9 cellular contexts compared by ENCODE assay signal in genomic region chr11:104946907-104947306, GRCh38. TPM values are rescaled to one million over a fixed set of nuclear protein-coding genes. Genes with fewer than 3 reads are reported as not detected.
DNase-seq lines count a peak whose midpoint lies in the region; ATAC-seq and TF ChIP-seq lines count a peak whose summit lies in the region.
"Had no signal": no experiment of that assay in that cellular context is flagged by ENCODE, and none has a peak within 500 bp of the region (broad histone marks: within the 10 kb centered on the region; RNA-seq: fewer than 3 reads in every experiment).

No MANE protein-coding gene starts in this region.

- TF ChIP-seq CTCF in RWPE2 (IDR thresholded peaks at IDR 0.05; ENCODE audit: poor library complexity, severe bottlenecking) (peak; percentile 80), epithelial cell of proximal tubule (conservative IDR thresholded peaks at IDR 0.05; ENCODE audit: low read depth, low read length) (peak; percentile 61), osteocyte (IDR thresholded peaks at IDR 0.05) (peak; percentile 59)

- H3K36me3 Mint-ChIP-seq in activated naive CD4-positive, alpha-beta T cell treated with anti-CD3 and anti-CD28 coated beads for 36 hours (ENCODE audit: low read depth) = peaks cover 64% of the 10 kb centered on the region
- peaks cover 65% of the 10 kb centered on the region for H3K36me3 Mint-ChIP-seq in osteocyte (ENCODE audit: unreplicated experiment)

- intact Hi-C loops in activated naive CD4-positive, alpha-beta T cell treated with anti-CD3 and anti-CD28 coated beads for 36 hours (cut with micrococcal nuclease) = loop anchor here (1.0 kb wide), 4 partner anchors 21 to 915 kb away; partner anchors contain the start of gene CASP4

- ATAC-seq in GM19468 (IDR thresholded peaks at IDR 0.05; ENCODE audit: extremely low read depth, unreplicated experiment) (peak; percentile 88), HG03457 (IDR thresholded peaks at IDR 0.05; ENCODE audit: unreplicated experiment) (peak; percentile 96), RWPE2 (ENCODE audit: low read depth) (peak; percentile 73)

- no peak overlapping the region for H3K4me3 Mint-ChIP-seq in activated naive CD4-positive, alpha-beta T cell treated with anti-CD3 and anti-CD28 coated beads for 36 hours
- H3K4me3 Mint-ChIP-seq in osteocyte (ENCODE audit: unreplicated experiment) = no peak overlapping the region

- no peaks in the 10 kb centered on the region for H3K27me3 Mint-ChIP-seq in activated naive CD4-positive, alpha-beta T cell treated with anti-CD3 and anti-CD28 coated beads for 36 hours (ENCODE audit: low read depth)
- H3K27me3 Mint-ChIP-seq in osteocyte (ENCODE audit: unreplicated experiment) = no peaks in the 10 kb centered on the region

- DNase-seq in activated naive CD4-positive, alpha-beta T cell treated with anti-CD3 and anti-CD28 coated beads for 36 hours = peak; percentile 47
- DNase-seq in activated naive CD4-positive, alpha-beta T cell (lab: John Stamatoyannopoulos, UW) = no peak
- DNase-seq in RWPE2 (ENCODE audit: low spot score) = no peak
- DNase-seq in epithelial cell of proximal tubule (ENCODE audit: low read depth) = peak; percentile 44
- no peak for DNase-seq in osteocyte (ENCODE audit: extremely low spot score, unreplicated experiment)
- DNase-seq in activated CD8-positive, alpha-beta memory T cell treated with anti-CD3 and anti-CD28 coated beads, Interleukin-2, amount 50 U/mL, for 4 hours = no peak

- no peaks in the 10 kb centered on the region for H3K9me3 Mint-ChIP-seq in activated naive CD4-positive, alpha-beta T cell treated with anti-CD3 and anti-CD28 coated beads for 36 hours
- no peaks in the 10 kb centered on the region for H3K9me3 Mint-ChIP-seq in osteocyte (ENCODE audit: unreplicated experiment)

- peaks cover 72% of the 10 kb centered on the region for H3K36me3 ChIP-seq in RWPE2 (ENCODE audit: low read depth)

- H3K4me1 ChIP-seq in RWPE2 (ENCODE audit: insufficient read depth, poor library complexity, severe bottlenecking) = no peaks in the 10 kb centered on the region
- H3K4me1 ChIP-seq: parathyroid adenoma had no signal

- no peak overlapping the region for H3K4me3 ChIP-seq in RWPE2 (ENCODE audit: severe bottlenecking)
- no peak overlapping the region for H3K4me3 ChIP-seq in epithelial cell of proximal tubule (ENCODE audit: low read depth, low read length)

- peaks cover 7% of the 10 kb centered on the region for H3K4me1 Mint-ChIP-seq in activated naive CD4-positive, alpha-beta T cell treated with anti-CD3 and anti-CD28 coated beads for 36 hours (ENCODE audit: low read depth)
- no peaks in the 10 kb centered on the region for H3K4me1 Mint-ChIP-seq in osteocyte (ENCODE audit: unreplicated experiment)

- CTCF ChIA-PET in activated naive CD4-positive, alpha-beta T cell treated with anti-CD3 and anti-CD28 coated beads for 36 hours (lab: Charles Lee) = interaction anchor here (0.9 to 2.3 kb wide), 5 partner anchors 16 to 71 kb away, joined by 3 to 8 read pairs (median 4); no protein-coding TSS in a partner anchor

- no peak overlapping the region for H3K27ac ChIP-seq in RWPE2 (ENCODE audit: poor library complexity, severe bottlenecking)
- H3K27ac ChIP-seq: parathyroid adenoma had no signal

- no peaks in the 10 kb centered on the region for H3K27me3 ChIP-seq in RWPE2 (ENCODE audit: insufficient read depth, poor library complexity, severe bottlenecking)

- no peaks in the 10 kb centered on the region for H3K9me3 ChIP-seq in RWPE2 (ENCODE audit: severe bottlenecking)

- peak overlapping the region; percentile 6 for H3K27ac Mint-ChIP-seq in activated naive CD4-positive, alpha-beta T cell treated with anti-CD3 and anti-CD28 coated beads for 36 hours
- no peak overlapping the region for H3K27ac Mint-ChIP-seq in osteocyte (ENCODE audit: unreplicated experiment)

RNA-seq across cellular contexts. Expression of gene CASP4, which starts 21.5 kb away (rescaled TPM):
- 10 to 100 TPM; 47.9 to 48.7 TPM for total RNA-seq in activated naive CD4-positive, alpha-beta T cell treated with anti-CD3 and anti-CD28 coated beads for 36 hours
- 27.6 and 30.4 TPM in 2 replicates for total RNA-seq in epithelial cell of proximal tubule
- total RNA-seq in osteocyte = 25.1 and 25.8 TPM in 2 replicates

RNA-seq across cellular contexts. Expression of gene CASP12, which starts 48.6 kb away (rescaled TPM):
- not detected for total RNA-seq in activated naive CD4-positive, alpha-beta T cell treated with anti-CD3 and anti-CD28 coated beads for 36 hours
- total RNA-seq in epithelial cell of proximal tubule = not detected in 2 replicates
- total RNA-seq in osteocyte = 0.24 and 0.78 TPM in 2 replicates

Comparison
In these comparisons a context has a peak if more than half of its experiments do, and no peak if none do; other contexts are left out.
1. DNase-seq: peak in activated naive CD4-positive, alpha-beta T cell treated with anti-CD3 and anti-CD28 coated beads for 36 hours (single experiment) and epithelial cell of proximal tubule (single experiment); none in activated naive CD4-positive, alpha-beta T cell (0 of 4), RWPE2 (single experiment), osteocyte (single experiment) and activated CD8-positive, alpha-beta memory T cell treated with anti-CD3 and anti-CD28 coated beads, Interleukin-2, amount 50 U/mL, for 4 hours (single experiment).
2. Peak in every context shown above with its lines, with median percentiles within 50 percentile points of each other: ATAC-seq and CTCF ChIP-seq.